In the genomic region with DNA sequence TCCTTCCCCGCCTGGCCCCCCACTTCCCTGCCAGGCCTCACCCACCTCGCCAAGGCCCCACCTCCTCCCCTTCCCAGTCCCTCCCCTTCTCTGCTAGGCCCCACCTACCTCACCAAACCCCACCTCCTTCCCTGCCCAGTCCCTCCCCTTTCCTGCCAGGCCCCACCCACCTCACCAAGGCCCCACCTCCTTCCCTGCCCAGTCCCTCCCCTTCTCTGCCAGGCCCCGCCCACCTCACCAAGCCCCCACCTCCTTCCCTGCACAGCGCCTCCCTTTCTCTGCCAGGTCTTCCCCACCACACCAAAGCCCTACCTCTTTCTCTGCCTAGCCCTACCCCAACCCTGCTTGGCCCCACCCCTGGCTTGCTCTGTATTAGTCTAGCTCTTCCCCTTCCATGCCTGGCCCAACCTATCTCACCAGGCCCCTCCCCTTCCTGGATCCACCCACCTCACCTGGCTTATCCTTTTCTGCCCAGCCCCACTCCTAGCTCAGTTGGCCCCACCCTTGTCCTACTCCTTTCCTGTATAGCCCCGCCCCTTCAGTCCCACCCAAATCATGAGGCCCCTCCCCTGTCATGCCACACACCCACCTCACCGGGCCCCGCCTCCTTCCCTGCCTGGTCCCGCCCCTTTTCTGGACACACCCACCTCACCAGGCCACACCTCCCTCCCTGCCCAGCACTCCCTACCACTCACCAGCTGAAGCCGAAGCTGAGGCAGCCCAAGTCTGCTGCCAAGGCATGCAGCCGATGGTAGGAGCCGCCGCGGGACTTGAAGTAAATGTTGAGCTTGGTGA, we compare ENCODE assay signal across 9 cellular contexts. TPM values are rescaled to one million over a fixed set of nuclear protein-coding genes. Genes with fewer than 3 reads are reported as not detected.
A peak's percentile ranks its signal among the peaks of the same experiment; 100 is the strongest.
DNase-seq lines count a peak whose midpoint lies in the region; ATAC-seq, FAIRE-seq and TF ChIP-seq lines count a peak whose summit lies in the region.
"Had no signal": no experiment of that assay in that cellular context is flagged by ENCODE, and none has a peak within 500 bp of the region (broad histone marks: within the 10 kb centered on the region; RNA-seq: fewer than 3 reads in every experiment).

No MANE protein-coding gene starts in this region.

- peaks cover 12 to 40% of the 10 kb centered on the region in 2 experiments; a peak in 4 of 5 replicates for H3K4me1 ChIP-seq in K562 (replicated peaks in 1 of 2; ENCODE audit: control insufficient read depth in 2 of 2, insufficient read depth in 2 of 2, low read length in 2 of 2)
- no peaks in the 10 kb centered on the region for H3K4me1 ChIP-seq in spleen
- no peaks in the 10 kb centered on the region for H3K4me1 ChIP-seq in sigmoid colon
- H3K4me1 ChIP-seq in thyroid gland = no peaks in the 10 kb centered on the region

- H3K27ac ChIP-seq in K562 (ENCODE audit: extremely low read depth, low read depth, low read length) = no peak overlapping the region
- H3K27ac ChIP-seq in spleen = no peak overlapping the region
- H3K27ac ChIP-seq in sigmoid colon = no peak overlapping the region
- no peak overlapping the region for H3K27ac ChIP-seq in thyroid gland

- TF ChIP-seq EP300 in K562 (IDR thresholded peaks at IDR 0.05; ENCODE audit: low read length) = no peak
- no peak for TF ChIP-seq EP300 in sigmoid colon (IDR thresholded peaks at IDR 0.05)

- H3K4me3 ChIP-seq in K562 = no peak overlapping the region
- H3K4me3 ChIP-seq in spleen = no peak overlapping the region
- H3K4me3 ChIP-seq in sigmoid colon = no peak overlapping the region
- no peak overlapping the region for H3K4me3 ChIP-seq in thyroid gland (replicated peaks in 1 of 3)

- no peak overlapping the region for H2AFZ ChIP-seq in K562 (ENCODE audit: low read depth, low read length)

- CTCF ChIA-PET in activated CD4-positive, alpha-beta T cell treated with anti-CD3 and anti-CD28 coated beads, Interleukin-2, amount 10 ng/mL, durations not matched to agents 7 days and 5 days (lab: Charles Lee) = interaction anchor here (1.1 kb wide), 2 partner anchors 26 to 291 kb away, joined by 3 to 5 read pairs; a partner anchor contains a TSS
- CTCF ChIA-PET in K562 (lab: Yijun Ruan, JAX; ENCODE audit: low intra/inter-chr PET ratio) = no interaction called here

- no peaks in the 10 kb centered on the region for H3K4me1 Mint-ChIP-seq in activated CD4-positive, alpha-beta T cell treated with anti-CD3 and anti-CD28 coated beads, Interleukin-2, amount 10 ng/mL, durations not matched to agents 7 days and 5 days

- POLR2A ChIA-PET in activated CD4-positive, alpha-beta T cell treated with anti-CD3 and anti-CD28 coated beads, Interleukin-2, amount 10 ng/mL, durations not matched to agents 7 days and 5 days (lab: Charles Lee) = no interaction called here
- POLR2A ChIA-PET in K562 (lab: Yijun Ruan, JAX) = interaction anchor here (0.5 to 1.4 kb wide), 6 partner anchors 11 to 107 kb away, joined by 3 to 4 read pairs (median 3); no protein-coding TSS in a partner anchor

- peaks cover 2% of the 10 kb centered on the region for H3K9me3 Mint-ChIP-seq in activated CD4-positive, alpha-beta T cell treated with anti-CD3 and anti-CD28 coated beads, Interleukin-2, amount 10 ng/mL, durations not matched to agents 7 days and 5 days

- 5% methylated on average over 9 of the region's 13 CpGs for WGBS in K562 (ENCODE audit: insufficient coverage, low coverage, missing lambda C conversion rate)
- WGBS in spleen, 5 donors = 67 to 77% (median 71%) methylated on average over 13 of the region's 13 CpGs
- WGBS in sigmoid colon, 2 donors = 27 to 70% methylated on average over 13 of the region's 13 CpGs
- WGBS in thyroid gland, 2 donors = 75 to 76% methylated on average over 13 of the region's 13 CpGs

- H3K27me3 Mint-ChIP-seq in activated CD4-positive, alpha-beta T cell treated with anti-CD3 and anti-CD28 coated beads, Interleukin-2, amount 10 ng/mL, durations not matched to agents 7 days and 5 days = no peaks in the 10 kb centered on the region

- TF ChIP-seq POLR2A in K562 (conservative IDR thresholded peaks at IDR 0.05) (no peak), spleen (IDR thresholded peaks at IDR 0.05) (no peak), sigmoid colon (IDR thresholded peaks at IDR 0.05) (no peak), thyroid gland (IDR thresholded peaks at IDR 0.05) (no peak)

- no peak for TF ChIP-seq RAD21 in K562 (CRISPR knock-in tag; conservative IDR thresholded peaks at IDR 0.05 in 1 of 2, IDR thresholded peaks at IDR 0.05 in 1 of 2)

- H3K36me3 ChIP-seq in K562 (ENCODE audit: control insufficient read depth, insufficient read depth, low read length) = no peaks in the 10 kb centered on the region
- no peaks in the 10 kb centered on the region for H3K36me3 ChIP-seq in spleen
- no peaks in the 10 kb centered on the region for H3K36me3 ChIP-seq in sigmoid colon
- no peaks in the 10 kb centered on the region for H3K36me3 ChIP-seq in thyroid gland

- H3K9me1 ChIP-seq in K562 (ENCODE audit: control insufficient read depth, insufficient read depth, low read length) = no peaks in the 10 kb centered on the region

- FAIRE-seq in K562 (lab: Jason Lieb, UNC) = peak; percentile 95
- FAIRE-seq: islet of Langerhans had no signal

- no TSS peak for BruUV-seq in K562 (replicated peaks; lab: Mats Ljungman, UMichigan)

- H3K9ac ChIP-seq in K562 (ENCODE audit: insufficient read depth in 1 of 2, low read depth in 2 of 2, low read length in 2 of 2) = peak overlapping the region in 1 of 2 experiments; percentile 24; a peak in 1 of 4 replicates

- ATAC-seq in K562 (peak; percentile 96), GM19351 (IDR thresholded peaks at IDR 0.05; ENCODE audit: unreplicated experiment) (no peak)

- no peak for TF ChIP-seq CTCF in K562 (IDR thresholded peaks at IDR 0.05 in 2 of 3, conservative IDR thresholded peaks at IDR 0.05 in 1 of 3; ENCODE audit: insufficient read depth in 2 of 3, low read depth in 1 of 3, low read length in 3 of 3)
- no peak for TF ChIP-seq CTCF in spleen (IDR thresholded peaks at IDR 0.05 in 8 of 11, conservative IDR thresholded peaks at IDR 0.05 in 3 of 11)
- no peak for TF ChIP-seq CTCF in sigmoid colon (IDR thresholded peaks at IDR 0.05)
- no peak for TF ChIP-seq CTCF in thyroid gland (IDR thresholded peaks at IDR 0.05)

- H3K79me2 ChIP-seq in K562 (ENCODE audit: control insufficient read depth, insufficient read depth, low read length) = no peaks in the 10 kb centered on the region

- in situ Hi-C loops in K562 (cut with MboI) = no loop called here

- H3K4me2 ChIP-seq in K562 (ENCODE audit: insufficient read depth, low read length) = peak overlapping the region; percentile 8

- H3K27me3 ChIP-seq in K562 (ENCODE audit: control insufficient read depth in 2 of 2, insufficient read depth in 2 of 2, low read length in 2 of 2) (no peaks in the 10 kb centered on the region), spleen (replicated peaks in 1 of 7) (no peaks in the 10 kb centered on the region), sigmoid colon (no peaks in the 10 kb centered on the region), thyroid gland (no peaks in the 10 kb centered on the region)

- no peak overlapping the region for H3K27ac Mint-ChIP-seq in activated CD4-positive, alpha-beta T cell treated with anti-CD3 and anti-CD28 coated beads, Interleukin-2, amount 10 ng/mL, durations not matched to agents 7 days and 5 days

- no peaks in the 10 kb centered on the region for H4K20me1 ChIP-seq in K562 (replicated peaks; ENCODE audit: control insufficient read depth, insufficient read depth, low read length)

- H3K36me3 Mint-ChIP-seq in activated CD4-positive, alpha-beta T cell treated with anti-CD3 and anti-CD28 coated beads, Interleukin-2, amount 10 ng/mL, durations not matched to agents 7 days and 5 days (ENCODE audit: low read depth) = no peaks in the 10 kb centered on the region

- DNase-seq in activated CD4-positive, alpha-beta T cell treated with anti-CD3 and anti-CD28 coated beads, Interleukin-2, amount 10 ng/mL, durations not matched to agents 7 days and 5 days = peak; percentile 25
- no peak for DNase-seq in activated CD4-positive, alpha-beta T cell treated with anti-CD3 and anti-CD28 coated beads, Interleukin-2, amount 50 U/mL, for 1 hour
- DNase-seq in NCI-H2029 (lab: John Stamatoyannopoulos, UW) (peak; percentile 82), K562 (ENCODE audit: extremely low read depth in 1 of 4, low spot score in 3 of 4) (peak; percentile 91 to 96 (median 96)), spleen (peak; percentile 69), sigmoid colon (no peak), thyroid gland (no peak)

- H3K4me3 Mint-ChIP-seq in activated CD4-positive, alpha-beta T cell treated with anti-CD3 and anti-CD28 coated beads, Interleukin-2, amount 10 ng/mL, durations not matched to agents 7 days and 5 days = no peak overlapping the region

- intact Hi-C loops in K562 (cut with micrococcal nuclease) (no loop called here), spleen (cut with DNase I; ENCODE audit: low total_unique reads) (no loop called here), sigmoid colon (cut with DNase I) (no loop called here), thyroid gland (cut with DNase I) (no loop called here)

- H3K9me3 ChIP-seq in K562 (replicated peaks; ENCODE audit: control insufficient read depth, insufficient read depth, low read depth, low read length) = peaks cover 8% of the 10 kb centered on the region
- H3K9me3 ChIP-seq in spleen = peaks cover 0 to 6% (median 0%) of the 10 kb centered on the region in 8 donors
- H3K9me3 ChIP-seq in sigmoid colon = no peaks in the 10 kb centered on the region
- no peaks in the 10 kb centered on the region for H3K9me3 ChIP-seq in thyroid gland

RNA-seq across cellular contexts. Expression of a gene that starts 16.2 kb away (rescaled TPM):
- not detected for total RNA-seq in activated CD4-positive, alpha-beta T cell treated with anti-CD3 and anti-CD28 coated beads, Interleukin-2, amount 10 ng/mL, durations not matched to agents 7 days and 5 days
- 1.3 and 6.2 TPM in 2 replicates for total RNA-seq in K562 (2011; cell fraction: chromatin; rRNA removed; ENCODE audit: low replicate concordance)
- 4.2 and 5.0 TPM in 2 replicates for total RNA-seq in K562 (2011; cell fraction: nucleolus; rRNA removed)
- 1.5 and 3.7 TPM in 2 replicates for total RNA-seq in K562 (2011; cell fraction: nucleoplasm; rRNA removed)
- 0.86 TPM in 2 replicates for total RNA-seq in K562 (2014; rRNA removed)
- total RNA-seq in K562 (2014; rRNA removed; fragmentation: Illumina TruSeq; extraction: Trizol) = 0.13 and 0.33 TPM in 2 replicates
- total RNA-seq in K562 (2015; rRNA removed; fragmentation: Illumina TruSeq; extraction: Trizol) = 0.43 and 1.4 TPM in 2 replicates
- total RNA-seq in K562 (2021) = 1.5 and 1.7 TPM in 2 replicates
- 1.5 and 3.8 TPM in 2 replicates for polyA plus RNA-seq in K562 (2011; rRNA removed)
- 5.5 and 5.7 TPM in 2 replicates for polyA plus RNA-seq in K562 (2011; cell fraction: cytosol; rRNA removed)
- polyA plus RNA-seq in K562 (2011; cell fraction: nucleus; rRNA removed) = 3.7 and 4.0 TPM in 2 replicates
- 0.71 and 0.87 TPM in 2 replicates for polyA plus RNA-seq in K562 (2012)
- 0.80 and 1.7 TPM in 2 replicates for polyA plus RNA-seq in K562 (2014; fragmentation: Illumina TruSeq; extraction: Trizol)
- polyA plus RNA-seq in K562 (2014; fragmentation: Nextera tagmentation; extraction: Ambion mirVana) = not detected
- polyA plus RNA-seq in K562 (2014; rRNA removed) = 1.1 TPM in 2 replicates
- polyA minus RNA-seq in K562 (2011; rRNA and poly(A)+ RNA removed) = 1.1 and 2.3 TPM in 2 replicates
- polyA minus RNA-seq in K562 (2011; cell fraction: cytosol; rRNA and poly(A)+ RNA removed) = 1.2 and 3.5 TPM in 2 replicates
- polyA minus RNA-seq in K562 (2011; cell fraction: nucleus; rRNA and poly(A)+ RNA removed) = 0.40 and 0.78 TPM in 2 replicates
- under 1 TPM in 4 of 7 donors, not detected in 3; 0.16 to 0.50 (median 0.40) TPM for total RNA-seq in spleen
- under 1 TPM in 2 of 3 donors, not detected in 1; 0.06 to 0.45 TPM for polyA plus RNA-seq in spleen
- total RNA-seq in sigmoid colon = 1 to 10 TPM in 2 of 4 donors, under 1 TPM in 2; 0.36 to 3.6 (median 1.1) TPM
- under 1 TPM in 1 of 3 donors, not detected in 2; 0.70 TPM for polyA plus RNA-seq in sigmoid colon
- 1 to 10 TPM in 1 of 4 donors, under 1 TPM in 3; 0.24 to 1.3 (median 0.59) TPM for total RNA-seq in thyroid gland

RNA-seq across cellular contexts. Expression of a gene that starts 39.4 kb away (rescaled TPM):
- total RNA-seq in activated CD4-positive, alpha-beta T cell treated with anti-CD3 and anti-CD28 coated beads, Interleukin-2, amount 10 ng/mL, durations not matched to agents 7 days and 5 days = 100 to 1,000 TPM; 218 to 258 TPM
- 63.5 and 278 TPM in 2 replicates for total RNA-seq in K562 (2011; cell fraction: chromatin; rRNA removed; ENCODE audit: low replicate concordance)
- total RNA-seq in K562 (2011; cell fraction: nucleolus; rRNA removed) = 249 and 252 TPM in 2 replicates
- total RNA-seq in K562 (2011; cell fraction: nucleoplasm; rRNA removed) = 127 and 141 TPM in 2 replicates
- total RNA-seq in K562 (2014; rRNA removed) (239 and 305 TPM in 2 replicates), K562 (2014; rRNA removed; fragmentation: Illumina TruSeq; extraction: Trizol) (19.2 and 33.2 TPM in 2 replicates), K562 (2015; rRNA removed; fragmentation: Illumina TruSeq; extraction: Trizol) (130 and 147 TPM in 2 replicates), K562 (2021) (273 and 289 TPM in 2 replicates), spleen (100 to 1,000 TPM; 135 to 261 (median 158) TPM), sigmoid colon (100 to 1,000 TPM; 130 to 198 (median 157) TPM), thyroid gland (100 to 1,000 TPM; 192 to 405 (median 329) TPM)
- polyA plus RNA-seq in K562 (2011; rRNA removed) (159 and 263 TPM in 2 replicates), K562 (2014; fragmentation: Illumina TruSeq; extraction: Trizol) (50.1 and 152 TPM in 2 replicates), K562 (2014; fragmentation: Nextera tagmentation; extraction: Ambion mirVana) (10 to 100 TPM in 1 of 2 experiments, 1 to 10 TPM in 1; 5.8 to 18.3 TPM), K562 (2014; rRNA removed) (230 and 233 TPM in 2 replicates), spleen (100 to 1,000 TPM; 164 to 248 (median 196) TPM), sigmoid colon (100 to 1,000 TPM; 269 to 346 (median 280) TPM)
- polyA plus RNA-seq in K562 (2011; cell fraction: cytosol; rRNA removed) = 307 and 533 TPM in 2 replicates
- 164 and 210 TPM in 2 replicates for polyA plus RNA-seq in K562 (2011; cell fraction: nucleus; rRNA removed)
- polyA plus RNA-seq in K562 (2012) = 176 and 372 TPM in 2 replicates
- 43.6 and 67.0 TPM in 2 replicates for polyA minus RNA-seq in K562 (2011; rRNA and poly(A)+ RNA removed)
- polyA minus RNA-seq in K562 (2011; cell fraction: cytosol; rRNA and poly(A)+ RNA removed) = 103 and 143 TPM in 2 replicates
- 49.1 and 66.3 TPM in 2 replicates for polyA minus RNA-seq in K562 (2011; cell fraction: nucleus; rRNA and poly(A)+ RNA removed)

RNA-seq across cellular contexts. Expression of a gene that starts 39.7 kb away (rescaled TPM):
- total RNA-seq in activated CD4-positive, alpha-beta T cell treated with anti-CD3 and anti-CD28 coated beads, Interleukin-2, amount 10 ng/mL, durations not matched to agents 7 days and 5 days = 10 to 100 TPM; 40.6 to 50.6 TPM
- 17.3 and 60.1 TPM in 2 replicates for total RNA-seq in K562 (2011; cell fraction: chromatin; rRNA removed; ENCODE audit: low replicate concordance)
- total RNA-seq in K562 (2011; cell fraction: nucleolus; rRNA removed) = 53.9 and 64.9 TPM in 2 replicates
- 23.2 and 29.4 TPM in 2 replicates for total RNA-seq in K562 (2011; cell fraction: nucleoplasm; rRNA removed)
- total RNA-seq in K562 (2014; rRNA removed) = 113 and 149 TPM in 2 replicates
- total RNA-seq in K562 (2014; rRNA removed; fragmentation: Illumina TruSeq; extraction: Trizol) = 26.2 and 45.7 TPM in 2 replicates
- 51.1 and 57.8 TPM in 2 replicates for total RNA-seq in K562 (2015; rRNA removed; fragmentation: Illumina TruSeq; extraction: Trizol)
- 78.9 and 88.6 TPM in 2 replicates for total RNA-seq in K562 (2021)
- polyA plus RNA-seq in K562 (2011; rRNA removed) = 35.6 and 43.2 TPM in 2 replicates
- polyA plus RNA-seq in K562 (2011; cell fraction: cytosol; rRNA removed) = 53.9 and 97.8 TPM in 2 replicates
- polyA plus RNA-seq in K562 (2011; cell fraction: nucleus; rRNA removed) = 37.4 and 64.0 TPM in 2 replicates
- polyA plus RNA-seq in K562 (2012) = 53.0 and 58.9 TPM in 2 replicates
- 33.3 and 53.3 TPM in 2 replicates for polyA plus RNA-seq in K562 (2014; fragmentation: Illumina TruSeq; extraction: Trizol)
- 1 to 10 TPM; 1.1 to 6.3 TPM for polyA plus RNA-seq in K562 (2014; fragmentation: Nextera tagmentation; extraction: Ambion mirVana)
- polyA plus RNA-seq in K562 (2014; rRNA removed) = 61.3 and 65.9 TPM in 2 replicates
- 27.6 and 57.1 TPM in 2 replicates for polyA minus RNA-seq in K562 (2011; rRNA and poly(A)+ RNA removed)
- 34.9 and 39.1 TPM in 2 replicates for polyA minus RNA-seq in K562 (2011; cell fraction: cytosol; rRNA and poly(A)+ RNA removed)
- polyA minus RNA-seq in K562 (2011; cell fraction: nucleus; rRNA and poly(A)+ RNA removed) = 23.5 and 26.5 TPM in 2 replicates
- total RNA-seq in spleen = 10 to 100 TPM; 31.0 to 42.6 (median 34.8) TPM
- 10 to 100 TPM; 37.4 to 48.0 (median 38.7) TPM for polyA plus RNA-seq in spleen
- 10 to 100 TPM; 32.7 to 39.6 (median 38.4) TPM for total RNA-seq in sigmoid colon
- 10 to 100 TPM; 35.4 to 51.1 (median 46.1) TPM for polyA plus RNA-seq in sigmoid colon
- total RNA-seq in thyroid gland = 10 to 100 TPM; 33.5 to 63.7 (median 46.0) TPM

RNA-seq across cellular contexts. Expression of a gene that starts 48.0 kb away (rescaled TPM):
- total RNA-seq in activated CD4-positive, alpha-beta T cell treated with anti-CD3 and anti-CD28 coated beads, Interleukin-2, amount 10 ng/mL, durations not matched to agents 7 days and 5 days = 10 to 100 TPM; 89.4 to 97.3 TPM
- total RNA-seq in K562 (2011; cell fraction: chromatin; rRNA removed; ENCODE audit: low replicate concordance) = 164 and 380 TPM in 2 replicates
- 194 and 199 TPM in 2 replicates for total RNA-seq in K562 (2011; cell fraction: nucleolus; rRNA removed)
- total RNA-seq in K562 (2011; cell fraction: nucleoplasm; rRNA removed) = 117 and 137 TPM in 2 replicates
- total RNA-seq in K562 (2014; rRNA removed) (59.6 and 66.0 TPM in 2 replicates), K562 (2014; rRNA removed; fragmentation: Illumina TruSeq; extraction: Trizol) (24.6 and 27.9 TPM in 2 replicates), K562 (2015; rRNA removed; fragmentation: Illumina TruSeq; extraction: Trizol) (27.8 and 31.1 TPM in 2 replicates), K562 (2021) (98.8 and 103 TPM in 2 replicates), spleen (100 to 1,000 TPM in 1 of 7 donors, 10 to 100 TPM in 6; 81.3 to 161 (median 87.7) TPM), sigmoid colon (10 to 100 TPM; 48.4 to 55.3 (median 49.0) TPM), thyroid gland (100 to 1,000 TPM in 1 of 4 donors, 10 to 100 TPM in 3; 56.7 to 122 (median 79.6) TPM)
- polyA plus RNA-seq in K562 (2011; rRNA removed) (21.5 and 44.9 TPM in 2 replicates), K562 (2014; fragmentation: Illumina TruSeq; extraction: Trizol) (47.1 and 49.1 TPM in 2 replicates), K562 (2014; fragmentation: Nextera tagmentation; extraction: Ambion mirVana) (under 1 TPM; 0.34 to 0.71 TPM), K562 (2014; rRNA removed) (36.5 and 40.7 TPM in 2 replicates), spleen (10 to 100 TPM; 31.2 to 63.5 (median 34.8) TPM), sigmoid colon (10 to 100 TPM; 27.6 to 62.1 (median 31.4) TPM)
- polyA plus RNA-seq in K562 (2011; cell fraction: cytosol; rRNA removed) = 21.0 and 30.1 TPM in 2 replicates
- polyA plus RNA-seq in K562 (2011; cell fraction: nucleus; rRNA removed) = 96.8 and 126 TPM in 2 replicates
- polyA plus RNA-seq in K562 (2012) = 49.2 and 51.8 TPM in 2 replicates
- polyA minus RNA-seq in K562 (2011; rRNA and poly(A)+ RNA removed) = 68.3 and 101 TPM in 2 replicates
- polyA minus RNA-seq in K562 (2011; cell fraction: cytosol; rRNA and poly(A)+ RNA removed) = 99.1 and 134 TPM in 2 replicates
- 61.1 and 76.9 TPM in 2 replicates for polyA minus RNA-seq in K562 (2011; cell fraction: nucleus; rRNA and poly(A)+ RNA removed)

Comparison
In these comparisons a context has a peak if more than half of its experiments do, and no peak if none do; other contexts are left out.
1. DNase-seq: peak in activated CD4-positive, alpha-beta T cell treated with anti-CD3 and anti-CD28 coated beads, Interleukin-2, amount 10 ng/mL, durations not matched to agents 7 days and 5 days (single experiment), NCI-H2029 (single experiment), K562 (4 of 4) and spleen (single experiment); none in activated CD4-positive, alpha-beta T cell treated with anti-CD3 and anti-CD28 coated beads, Interleukin-2, amount 50 U/mL, for 1 hour (single experiment), sigmoid colon (single experiment) and thyroid gland (0 of 2).